ENCODE assay signal across 23 cellular contexts in the genomic region with DNA sequence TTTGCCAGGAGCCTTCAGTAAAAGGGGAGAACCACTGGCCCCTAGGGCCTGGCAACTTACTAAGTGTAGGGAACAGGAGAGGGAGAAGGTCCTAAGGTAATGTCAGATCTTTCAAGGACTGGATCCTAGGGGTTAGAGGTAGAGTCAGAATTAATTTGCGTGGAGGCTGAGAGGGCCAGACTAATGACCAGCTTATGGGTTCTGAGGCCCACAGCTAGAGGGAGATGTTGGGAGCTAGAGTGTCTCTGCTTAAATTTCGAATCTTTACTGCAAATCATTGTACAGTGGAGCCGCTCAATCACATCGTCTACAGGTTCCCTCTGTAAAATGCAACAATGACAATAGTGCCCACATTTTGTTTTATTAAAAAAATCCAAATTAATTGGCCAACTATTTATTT. TPM values are rescaled to one million over a fixed set of nuclear protein-coding genes. Genes with fewer than 3 reads are reported as not detected.
DNase-seq lines count a peak whose midpoint lies in the region; TF ChIP-seq lines count a peak whose summit lies in the region.
"Had no signal": no experiment of that assay in that cellular context is flagged by ENCODE, and none has a peak within 500 bp of the region (broad histone marks: within the 10 kb centered on the region; RNA-seq: fewer than 3 reads in every experiment).

No MANE protein-coding gene starts in this region.

- H3K36me3 ChIP-seq in A673 (ENCODE audit: insufficient read depth, low read length, poor library complexity, severe bottlenecking) (no peaks in the 10 kb centered on the region), WERI-Rb-1 (no peaks in the 10 kb centered on the region), esophagus muscularis mucosa (no peaks in the 10 kb centered on the region), tibial artery (no peaks in the 10 kb centered on the region)
- H3K36me3 ChIP-seq: adrenal gland, colonic mucosa, HAP-1, left ventricle myocardium inferior, SJCRH30 had no signal

- no peak for TF ChIP-seq EP300 in esophagus muscularis mucosa (IDR thresholded peaks at IDR 0.05)

- H3K27ac Mint-ChIP-seq in activated naive CD8-positive, alpha-beta T cell treated with anti-CD3 and anti-CD28 coated beads for 36 hours, result no peak overlapping the region
- H3K27ac Mint-ChIP-seq: CD4-positive, alpha-beta T cell had no signal

- POLR2A ChIA-PET in A673 (lab: Charles Lee; ENCODE audit: low non-redundant PET), result no interaction called here

- in situ Hi-C loops in GM13977 (cut with MboI; ENCODE audit: low pct_unique_long_range_greater_than_20kb, low sequenced_read_pairs, unreplicated experiment), result no loop called here

- no TSS peak for BruUV-seq in A673 (replicated peaks; lab: Mats Ljungman, UMichigan)

- DNase-seq in A673 (ENCODE audit: low spot score) (no peak), GM13977 (ENCODE audit: low spot score) (no peak), WERI-Rb-1 (no peak), esophagus muscularis mucosa (ENCODE audit: extremely low spot score) (no peak), tibial artery (no peak), NCI-H187 treated with DMSO at 0.1 percent for 48 hours (lab: John Stamatoyannopoulos, UW) (no peak), cerebellar nuclear complex (lab: John Stamatoyannopoulos, UW) (no peak)
- DNase-seq in activated naive CD8-positive, alpha-beta T cell treated with anti-CD3 and anti-CD28 coated beads for 36 hours, result no peak
- DNase-seq: activated effector memory CD4-positive, alpha-beta T cell treated with Interleukin-2 at 50 U/mL for 16 hours; adrenal gland; CD4-positive, alpha-beta T cell; colonic mucosa; DMS79; left ventricle myocardium inferior; mucosa of descending colon; NCI-H1048; NCI-H2107; NCI-H524 treated with DMSO at 0.1 percent for 48 hours; SJCRH30; stimulated activated CD4-positive, alpha-beta T cell treated with anti-CD3 and anti-CD28 coated beads, Interleukin-12 subunit alpha, Interleukin-12 subunit beta, amount 100 ng/mL, for 4 hours; T-helper 9 cell had no signal

- H3K4me3 ChIP-seq in A673 (ENCODE audit: low read depth, low read length, poor library complexity, severe bottlenecking) (no peak overlapping the region), WERI-Rb-1 (ENCODE audit: low read depth, low read length) (no peak overlapping the region), esophagus muscularis mucosa (no peak overlapping the region), tibial artery (no peak overlapping the region)
- H3K4me3 ChIP-seq: A549, adrenal gland, colonic mucosa, HAP-1, left ventricle myocardium inferior, mucosa of descending colon, SJCRH30 had no signal

- H3K27ac ChIP-seq in A673 (ENCODE audit: low read depth, low read length, poor library complexity, severe bottlenecking) (no peak overlapping the region), WERI-Rb-1 (no peak overlapping the region), esophagus muscularis mucosa (replicated peaks in 1 of 4) (peak overlapping the region in 3 of 4 donors; percentile 49 to 83 (median 52)), tibial artery (no peak overlapping the region)
- H3K27ac ChIP-seq: adrenal gland, colonic mucosa, left ventricle myocardium inferior, SJCRH30 had no signal

- H3K4me3 Mint-ChIP-seq in activated naive CD8-positive, alpha-beta T cell treated with anti-CD3 and anti-CD28 coated beads for 36 hours, result no peak overlapping the region
- H3K4me3 Mint-ChIP-seq: CD4-positive, alpha-beta T cell had no signal

- TF ChIP-seq CTCF in A673 (conservative IDR thresholded peaks at IDR 0.05; ENCODE audit: low read depth, low read length), result peak; percentile 56
- peak; percentile 7 for TF ChIP-seq CTCF in GM13977 (IDR thresholded peaks at IDR 0.05; ENCODE audit: extremely low read depth, insufficient read depth, missing control alignments)
- TF ChIP-seq CTCF in WERI-Rb-1 (IDR thresholded peaks at IDR 0.05; ENCODE audit: low read depth, low read length), result peak; percentile 33; the same call in 1 of the 2 replicates
- peak in 1 of 3 experiments; percentile 12 for TF ChIP-seq CTCF in esophagus muscularis mucosa (IDR thresholded peaks at IDR 0.05)
- no peak for TF ChIP-seq CTCF in tibial artery (IDR thresholded peaks at IDR 0.05)

- no peaks in the 10 kb centered on the region for H3K9me3 Mint-ChIP-seq in activated naive CD8-positive, alpha-beta T cell treated with anti-CD3 and anti-CD28 coated beads for 36 hours
- H3K9me3 Mint-ChIP-seq: CD4-positive, alpha-beta T cell had no signal

- no peaks in the 10 kb centered on the region for H3K9me3 ChIP-seq in A673 (ENCODE audit: low read depth, low read length, poor library complexity, severe bottlenecking)
- no peaks in the 10 kb centered on the region for H3K9me3 ChIP-seq in WERI-Rb-1 (ENCODE audit: severe bottlenecking)
- no peaks in the 10 kb centered on the region for H3K9me3 ChIP-seq in esophagus muscularis mucosa
- no peaks in the 10 kb centered on the region for H3K9me3 ChIP-seq in tibial artery
- H3K9me3 ChIP-seq: A549, adrenal gland, colonic mucosa, HAP-1, left ventricle myocardium inferior, mucosa of descending colon, SJCRH30 had no signal

- CTCF ChIA-PET in A673 (lab: Charles Lee), result interaction anchor here (1.0 kb wide), 2 partner anchors 11 to 72 kb away, joined by 3 read pairs; no protein-coding TSS in a partner anchor

- peaks cover 64% of the 10 kb centered on the region for H3K4me1 ChIP-seq in A673 (ENCODE audit: insufficient read depth, low read length, poor library complexity, severe bottlenecking)
- H3K4me1 ChIP-seq in esophagus muscularis mucosa, result peaks cover 0 to 97% (median 87%) of the 10 kb centered on the region in 4 donors
- H3K4me1 ChIP-seq in tibial artery, result peaks cover 0 to 3% (median 0%) of the 10 kb centered on the region in 4 donors
- H3K4me1 ChIP-seq: adrenal gland, colonic mucosa, HAP-1, left ventricle myocardium inferior, SJCRH30 had no signal

- H3K4me1 Mint-ChIP-seq in activated naive CD8-positive, alpha-beta T cell treated with anti-CD3 and anti-CD28 coated beads for 36 hours, result peaks cover 12% of the 10 kb centered on the region

- no peaks in the 10 kb centered on the region for H3K27me3 Mint-ChIP-seq in activated naive CD8-positive, alpha-beta T cell treated with anti-CD3 and anti-CD28 coated beads for 36 hours
- H3K27me3 Mint-ChIP-seq: CD4-positive, alpha-beta T cell had no signal

- TF ChIP-seq POLR2A in esophagus muscularis mucosa (IDR thresholded peaks at IDR 0.05; ENCODE audit: low read depth), result no peak

- intact Hi-C loops in A673 (cut with micrococcal nuclease; ENCODE audit: unreplicated experiment) (no loop called here), esophagus muscularis mucosa (cut with DNase I) (no loop called here), tibial artery (cut with DNase I; ENCODE audit: low total_unique reads) (no loop called here)

- WGBS in esophagus muscularis mucosa, result 93% methylated on average over 4 of the region's 4 CpGs

- H3K27me3 ChIP-seq in A673 (replicated peaks; ENCODE audit: insufficient read depth, low read depth, low read length, poor library complexity), result no peaks in the 10 kb centered on the region
- H3K27me3 ChIP-seq in WERI-Rb-1 (ENCODE audit: insufficient read depth, low read depth, severe bottlenecking), result no peaks in the 10 kb centered on the region
- H3K27me3 ChIP-seq in esophagus muscularis mucosa, result no peaks in the 10 kb centered on the region
- H3K27me3 ChIP-seq in tibial artery, result no peaks in the 10 kb centered on the region
- H3K27me3 ChIP-seq: adrenal gland, colonic mucosa, SJCRH30 had no signal

- H3K36me3 Mint-ChIP-seq in activated naive CD8-positive, alpha-beta T cell treated with anti-CD3 and anti-CD28 coated beads for 36 hours, result no peaks in the 10 kb centered on the region

RNA-seq across cellular contexts. Expression of gene CLMP, which starts 31.4 kb away (rescaled TPM):
- 45.9 and 62.6 TPM in 2 replicates for total RNA-seq in A673 (2021)
- total RNA-seq in esophagus muscularis mucosa, result 100 to 1,000 TPM; 169 to 215 (median 197) TPM
- total RNA-seq in activated naive CD8-positive, alpha-beta T cell treated with anti-CD3 and anti-CD28 coated beads for 36 hours, result under 1 TPM in 1 of 2 experiments, not detected in 1; 0.06 TPM

Comparison
In these comparisons a context has a peak if more than half of its experiments do, and no peak if none do; other contexts are left out.
1. H3K27ac ChIP-seq: peak in esophagus muscularis mucosa (3 of 4); none in A673 (single experiment), WERI-Rb-1 (single experiment) and tibial artery (0 of 2).
2. CTCF ChIP-seq: peak in A673 (single experiment), GM13977 (single experiment) and WERI-Rb-1 (single experiment); none in tibial artery (0 of 2).
3. RNA of gene CLMP, which starts 31.4 kb away (total RNA-seq): 169 to 215 TPM in esophagus muscularis mucosa and 45.9 to 62.6 TPM in A673; 0.06 TPM in activated naive CD8-positive, alpha-beta T cell treated with anti-CD3 and anti-CD28 coated beads for 36 hours; every median in the first group is over 10 times any median in the second.